In the genomic region with DNA sequence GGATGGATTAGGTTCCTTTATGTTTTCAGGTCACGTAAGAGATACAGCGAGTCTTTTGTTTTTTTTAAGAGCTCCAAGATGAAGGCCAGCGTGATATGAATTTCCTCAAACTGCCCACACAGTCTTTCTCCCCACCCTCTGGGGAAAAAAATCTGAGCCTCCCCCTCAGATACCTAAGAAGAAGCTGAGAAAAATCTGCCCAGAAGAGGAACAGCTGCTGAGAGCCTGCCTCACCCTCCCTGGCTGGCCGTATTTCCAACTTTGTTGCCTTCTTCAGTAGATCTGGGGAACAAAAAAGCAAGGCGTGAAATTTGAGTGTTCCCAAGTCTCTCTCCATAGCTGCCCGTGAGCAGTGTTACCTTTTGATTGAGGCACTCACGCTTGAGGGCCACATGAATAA, we compare ENCODE assay signal across 14 cellular contexts.
"Had no signal": no experiment of that assay in that cellular context is flagged by ENCODE, and none has a peak within 500 bp of the region (broad histone marks: within the 10 kb centered on the region; RNA-seq: fewer than 3 reads in every experiment).

No MANE protein-coding gene starts in this region.

- H3K36me3 Mint-ChIP-seq: memory B cell; stimulated activated effector memory CD8-positive, alpha-beta T cell treated with anti-CD3 and anti-CD28 coated beads, Interleukin-12 subunit alpha, Interleukin-12 subunit beta, amount 100 ng/mL, for 72 hours had no signal

- H3K9me3 Mint-ChIP-seq: endodermal cell; memory B cell; stimulated activated effector memory CD8-positive, alpha-beta T cell treated with anti-CD3 and anti-CD28 coated beads, Interleukin-12 subunit alpha, Interleukin-12 subunit beta, amount 100 ng/mL, for 72 hours had no signal

- H3K4me1 Mint-ChIP-seq: memory B cell; stimulated activated effector memory CD8-positive, alpha-beta T cell treated with anti-CD3 and anti-CD28 coated beads, Interleukin-12 subunit alpha, Interleukin-12 subunit beta, amount 100 ng/mL, for 72 hours had no signal

- H3K36me3 ChIP-seq: brain microvascular endothelial cell, right atrium auricular region had no signal

- H3K27me3 ChIP-seq: brain microvascular endothelial cell, right atrium auricular region had no signal

- H3K27ac ChIP-seq: brain microvascular endothelial cell had no signal

- H3K27me3 Mint-ChIP-seq: memory B cell had no signal

- H3K9me3 ChIP-seq: right atrium auricular region had no signal

- ATAC-seq: stimulated activated effector memory CD8-positive, alpha-beta T cell treated with anti-CD3 and anti-CD28 coated beads, Interleukin-12 subunit alpha, Interleukin-12 subunit beta, amount 100 ng/mL, for 72 hours had no signal

- DNase-seq: activated CD4-positive, alpha-beta T cell treated with anti-CD3 and anti-CD28 coated beads, Interleukin-2, amount 50 U/mL, for 1 hour; activated CD4-positive, CD25-positive, alpha-beta regulatory T cell; activated naive CD4-positive, alpha-beta T cell treated with anti-CD3 and anti-CD28 coated beads, Interleukin-2, amount 50 U/mL, for 16 hours; activated T-cell treated with anti-CD3 and anti-CD28 coated beads for 4 hours; brain microvascular endothelial cell; dermis blood vessel endothelial cell; endodermal cell; erythroblast; left cardiac atrium; small intestine; T-helper 2 cell had no signal

- H3K4me3 ChIP-seq: right atrium auricular region had no signal

- H3K27ac Mint-ChIP-seq: endodermal cell; memory B cell; stimulated activated effector memory CD8-positive, alpha-beta T cell treated with anti-CD3 and anti-CD28 coated beads, Interleukin-12 subunit alpha, Interleukin-12 subunit beta, amount 100 ng/mL, for 72 hours had no signal

- H3K4me3 Mint-ChIP-seq: endodermal cell; memory B cell; stimulated activated effector memory CD8-positive, alpha-beta T cell treated with anti-CD3 and anti-CD28 coated beads, Interleukin-12 subunit alpha, Interleukin-12 subunit beta, amount 100 ng/mL, for 72 hours had no signal

- FAIRE-seq: small intestine had no signal
